ENCODE assay signal across 13 cellular contexts in genomic region chr1:45619149-45619921, GRCh38. TPM values are rescaled to one million over a fixed set of nuclear protein-coding genes. Genes with fewer than 3 reads are reported as not detected.
A peak's percentile ranks its signal among the peaks of the same experiment; 100 is the strongest.
DNase-seq lines count a peak whose midpoint lies in the region; ATAC-seq, FAIRE-seq and TF ChIP-seq lines count a peak whose summit lies in the region.
"Had no signal": no experiment of that assay in that cellular context is flagged by ENCODE, and none has a peak within 500 bp of the region (broad histone marks: within the 10 kb centered on the region; RNA-seq: fewer than 3 reads in every experiment).

No MANE protein-coding gene starts in this region.

- peak; percentile 22 to 68 for TF ChIP-seq POLR2A in H1 (IDR thresholded peaks at IDR 0.05; ENCODE audit: control extremely low read depth in 1 of 2, low read depth in 2 of 2, low read length in 2 of 2)

- peak overlapping the region; percentile 59 for H3K27ac Mint-ChIP-seq in activated CD8-positive, alpha-beta T cell treated with anti-CD3 and anti-CD28 coated beads for 36 hours
- no peak overlapping the region for H3K27ac Mint-ChIP-seq in activated CD8-positive, alpha-beta T cell treated with anti-CD3 and anti-CD28 coated beads, Interleukin-2, amount 10 ng/mL, durations not matched to agents 7 days and 5 days

- DNase-seq in activated CD8-positive, alpha-beta T cell treated with anti-CD3 and anti-CD28 coated beads for 36 hours = no peak
- DNase-seq in activated CD8-positive, alpha-beta T cell treated with anti-CD3 and anti-CD28 coated beads, Interleukin-2, amount 10 ng/mL, durations not matched to agents 7 days and 5 days = no peak
- DNase-seq in MV-4-11 (lab: John Stamatoyannopoulos, UW) (peak; percentile 9), H1 (ENCODE audit: low read depth in 1 of 2, low spot score in 2 of 2) (no peak), AML-193 (lab: John Stamatoyannopoulos, UW) (no peak), hepatic stellate cell (ENCODE audit: low spot score) (no peak)
- DNase-seq: NCI-H2081 treated with DMSO at 0.1 percent for 48 hours; PC-9; posterior cingulate gyrus; stimulated activated CD4-positive, alpha-beta T cell treated with anti-CD3 and anti-CD28 coated beads, Interleukin-4, amount 100 ng/mL, for 4 hours had no signal

- H3K27ac ChIP-seq in H1 (ENCODE audit: low read depth, low read length) (no peak overlapping the region), skeletal muscle tissue (ENCODE audit: low read depth, low read length) (peak overlapping the region; percentile 63)
- H3K27ac ChIP-seq: PC-9 had no signal

- no peaks in the 10 kb centered on the region for H3K9me3 Mint-ChIP-seq in activated CD8-positive, alpha-beta T cell treated with anti-CD3 and anti-CD28 coated beads for 36 hours
- no peaks in the 10 kb centered on the region for H3K9me3 Mint-ChIP-seq in activated CD8-positive, alpha-beta T cell treated with anti-CD3 and anti-CD28 coated beads, Interleukin-2, amount 10 ng/mL, durations not matched to agents 7 days and 5 days (ENCODE audit: insufficient read depth)
- H3K9me3 Mint-ChIP-seq: activated T-helper 2 cell treated with anti-CD3 and anti-CD28 coated beads, Interferon-gamma antibody, Interleukin-2, Interleukin-4, amounts not matched to agents 10 μg/mL and 5 μg/mL and 100 μg/mL, durations not matched to agents 14 hours and 24 hours and 36 hours had no signal

- H3K27me3 ChIP-seq in H1 (replicated peaks in 1 of 4; ENCODE audit: control insufficient read depth in 3 of 4, extremely low read depth in 1 of 4, insufficient read depth in 3 of 4, low read length in 3 of 4) (no peaks in the 10 kb centered on the region), skeletal muscle tissue (ENCODE audit: control insufficient read depth in 3 of 3, insufficient read depth in 3 of 3, low read length in 3 of 3) (no peaks in the 10 kb centered on the region)

- no peak overlapping the region for H4K5ac ChIP-seq in H1 (ENCODE audit: insufficient read length, low read depth, low read length)

- H2BK120ac ChIP-seq in H1 (replicated peaks; ENCODE audit: low read depth, low read length) = no peak overlapping the region

- no peak overlapping the region for H2BK20ac ChIP-seq in H1 (ENCODE audit: low read length)

- no peaks in the 10 kb centered on the region for H3K9me3 ChIP-seq in H1 (ENCODE audit: insufficient read depth in 2 of 2, low read depth in 1 of 2, low read length in 1 of 2)
- H3K9me3 ChIP-seq in skeletal muscle tissue (ENCODE audit: control insufficient read depth in 3 of 3, low read length in 3 of 3) = no peaks in the 10 kb centered on the region

- H3K9ac ChIP-seq in H1 (replicated peaks in 1 of 4; ENCODE audit: extremely low read depth in 1 of 4, low read depth in 3 of 4, low read length in 3 of 4) (no peak overlapping the region), skeletal muscle tissue (ENCODE audit: low read depth in 1 of 3, low read length in 3 of 3) (no peak overlapping the region)

- CTCF ChIA-PET in activated CD8-positive, alpha-beta T cell treated with anti-CD3 and anti-CD28 coated beads for 36 hours (lab: Charles Lee) = no interaction called here
- CTCF ChIA-PET in activated CD8-positive, alpha-beta T cell treated with anti-CD3 and anti-CD28 coated beads, Interleukin-2, amount 10 ng/mL, durations not matched to agents 7 days and 5 days (lab: Charles Lee) = interaction anchor here (1.2 kb wide), 1 partner anchor 10 kb away, joined by 4 read pairs; no protein-coding TSS in a partner anchor
- CTCF ChIA-PET in H1 (lab: Charles Lee; ENCODE audit: partially characterized antibody) = interaction anchor here (1.1 kb wide), 2 partner anchors 10 to 20 kb away, joined by 4 to 5 read pairs; no protein-coding TSS in a partner anchor

- peaks cover 38% of the 10 kb centered on the region for H3K36me3 Mint-ChIP-seq in activated CD8-positive, alpha-beta T cell treated with anti-CD3 and anti-CD28 coated beads for 36 hours (ENCODE audit: low read depth)
- H3K36me3 Mint-ChIP-seq in activated CD8-positive, alpha-beta T cell treated with anti-CD3 and anti-CD28 coated beads, Interleukin-2, amount 10 ng/mL, durations not matched to agents 7 days and 5 days (ENCODE audit: low read depth) = peaks cover 47% of the 10 kb centered on the region

- no peak overlapping the region for H3K4me2 ChIP-seq in H1 (ENCODE audit: insufficient read depth in 1 of 2, low read depth in 2 of 2, low read length in 2 of 2)
- H3K4me2 ChIP-seq: PC-9 had no signal

- no peaks in the 10 kb centered on the region for H3K27me3 Mint-ChIP-seq in activated CD8-positive, alpha-beta T cell treated with anti-CD3 and anti-CD28 coated beads for 36 hours
- no peaks in the 10 kb centered on the region for H3K27me3 Mint-ChIP-seq in activated CD8-positive, alpha-beta T cell treated with anti-CD3 and anti-CD28 coated beads, Interleukin-2, amount 10 ng/mL, durations not matched to agents 7 days and 5 days (ENCODE audit: low read depth)

- no peaks in the 10 kb centered on the region for H3K4me1 Mint-ChIP-seq in activated CD8-positive, alpha-beta T cell treated with anti-CD3 and anti-CD28 coated beads for 36 hours (ENCODE audit: low read depth)
- H3K4me1 Mint-ChIP-seq in activated CD8-positive, alpha-beta T cell treated with anti-CD3 and anti-CD28 coated beads, Interleukin-2, amount 10 ng/mL, durations not matched to agents 7 days and 5 days (ENCODE audit: low read depth) = no peaks in the 10 kb centered on the region

- ATAC-seq in activated CD8-positive, alpha-beta T cell treated with anti-CD3 and anti-CD28 coated beads for 36 hours = no peak
- no peak for ATAC-seq in activated CD8-positive, alpha-beta T cell treated with anti-CD3 and anti-CD28 coated beads, Interleukin-2, amount 10 ng/mL, durations not matched to agents 7 days and 5 days
- no peak for ATAC-seq in HG02981 (IDR thresholded peaks at IDR 0.05; ENCODE audit: unreplicated experiment)

- no peak overlapping the region for H3K56ac ChIP-seq in H1 (replicated peaks; ENCODE audit: insufficient read length, low read depth, low read length)

- no peaks in the 10 kb centered on the region for H3K79me1 ChIP-seq in H1 (ENCODE audit: low read depth, low read length)

- H3K4me3 ChIP-seq in H1 (ENCODE audit: extremely low read depth in 1 of 4, insufficient read depth in 2 of 4, low read depth in 3 of 4, low read length in 4 of 4) (no peak overlapping the region), skeletal muscle tissue (ENCODE audit: low read length in 3 of 3) (no peak overlapping the region)
- H3K4me3 ChIP-seq: PC-9 had no signal

- POLR2A ChIA-PET in activated CD8-positive, alpha-beta T cell treated with anti-CD3 and anti-CD28 coated beads for 36 hours (lab: Charles Lee) = no interaction called here
- POLR2A ChIA-PET in activated CD8-positive, alpha-beta T cell treated with anti-CD3 and anti-CD28 coated beads, Interleukin-2, amount 10 ng/mL, durations not matched to agents 7 days and 5 days (lab: Charles Lee) = no interaction called here
- POLR2A ChIA-PET in H1 (lab: Charles Lee; ENCODE audit: partially characterized antibody) = interaction anchor here (0.8 to 6.0 kb wide), 9 partner anchors 8 to 549 kb away, joined by 3 to 47 read pairs (median 5); partner anchors contain the start of genes NASP and PRDX1

- no peak overlapping the region for H2BK12ac ChIP-seq in H1 (ENCODE audit: low read depth, low read length)

- no peak for TF ChIP-seq CTCF in activated CD8-positive, alpha-beta T cell treated with anti-CD3 and anti-CD28 coated beads for 36 hours (IDR thresholded peaks at IDR 0.05)
- peak in 1 of 3 experiments; percentile 2; a peak in 1 of 4 replicates for TF ChIP-seq CTCF in H1 (IDR thresholded peaks at IDR 0.05; ENCODE audit: control extremely low read depth in 1 of 3, insufficient read depth in 1 of 3, low read depth in 1 of 3, low read length in 3 of 3)

- TF ChIP-seq RAD21 in H1 (IDR thresholded peaks at IDR 0.05 in 1 of 2, conservative IDR thresholded peaks at IDR 0.05 in 1 of 2; ENCODE audit: low read depth in 2 of 2, low read length in 2 of 2) = peak in 1 of 2 experiments; percentile 26; a peak in 2 of 4 replicates

- no peak overlapping the region for H3K23ac ChIP-seq in H1 (ENCODE audit: insufficient read length)

- H3K36me3 ChIP-seq in H1 (ENCODE audit: control insufficient read depth in 2 of 4, insufficient read depth in 4 of 4, low read length in 3 of 4) (peaks cover 27 to 55% (median 38%) of the 10 kb centered on the region in 4 experiments), skeletal muscle tissue (ENCODE audit: control insufficient read depth in 3 of 3, insufficient read depth in 3 of 3, low read length in 3 of 3) (peaks cover 33 to 49% (median 34%) of the 10 kb centered on the region in 3 donors)

- peaks cover 6 to 21% of the 10 kb centered on the region in 2 experiments for H4K20me1 ChIP-seq in H1 (replicated peaks in 1 of 2; ENCODE audit: control insufficient read depth in 1 of 2, insufficient read depth in 2 of 2, low read length in 2 of 2)

- no peak for FAIRE-seq in H1 (lab: Jason Lieb, UNC)

- H2BK5ac ChIP-seq in H1 (ENCODE audit: low read depth, low read length) = no peak overlapping the region

- H2AK5ac ChIP-seq in H1 (ENCODE audit: low read depth, low read length) = no peak overlapping the region

- H3K4me1 ChIP-seq in H1 (replicated peaks in 1 of 4; ENCODE audit: control insufficient read depth in 3 of 4, insufficient read depth in 4 of 4, low read length in 3 of 4) (no peaks in the 10 kb centered on the region; a peak in 1 of 7 replicates), skeletal muscle tissue (ENCODE audit: control insufficient read depth in 3 of 3, insufficient read depth in 3 of 3, low read length in 3 of 3) (peaks cover 9 to 37% (median 27%) of the 10 kb centered on the region in 3 donors)

- no peak for TF ChIP-seq EP300 in H1 (IDR thresholded peaks at IDR 0.05; ENCODE audit: borderline replicate concordance in 1 of 2, low read depth in 2 of 2, low read length in 2 of 2)

- H2BK15ac ChIP-seq in H1 (ENCODE audit: low read length) = no peak overlapping the region

- 69% methylated on average over 8 of the region's 8 CpGs; no CpG with 5 or more reads in 1 of the 2 experiments for WGBS in H1 (ENCODE audit: extremely low coverage in 1 of 2, insufficient coverage in 1 of 2, insufficient read length in 1 of 2, insufficient replicate concordance in 2 of 2, low coverage in 1 of 2, low lambda C conversion rate in 2 of 2, missing lambda C conversion rate in 1 of 2), 2 experiments

- no peaks in the 10 kb centered on the region for H3K23me2 ChIP-seq in H1 (ENCODE audit: low read depth, low read length)

- no peak overlapping the region for H3K4ac ChIP-seq in H1 (replicated peaks; ENCODE audit: insufficient read length, low read depth, low read length)

- H4K8ac ChIP-seq in H1 (ENCODE audit: extremely low read depth, insufficient read depth, low read length) = no peak overlapping the region

- H2AFZ ChIP-seq in H1 (ENCODE audit: low read length) = no peak overlapping the region
- H2AFZ ChIP-seq: PC-9 had no signal

- no peak overlapping the region for H3K14ac ChIP-seq in H1 (ENCODE audit: insufficient read length)

- H4K91ac ChIP-seq in H1 (replicated peaks; ENCODE audit: insufficient read length, low read length) = no peak overlapping the region

- no peaks in the 10 kb centered on the region for H3K79me2 ChIP-seq in H1 (ENCODE audit: control insufficient read depth in 1 of 2, insufficient read depth in 2 of 2, low read length in 2 of 2)

- no peak overlapping the region for H3K4me3 Mint-ChIP-seq in activated CD8-positive, alpha-beta T cell treated with anti-CD3 and anti-CD28 coated beads for 36 hours
- no peak overlapping the region for H3K4me3 Mint-ChIP-seq in activated CD8-positive, alpha-beta T cell treated with anti-CD3 and anti-CD28 coated beads, Interleukin-2, amount 10 ng/mL, durations not matched to agents 7 days and 5 days

- intact Hi-C loops in activated CD8-positive, alpha-beta T cell treated with anti-CD3 and anti-CD28 coated beads for 36 hours (cut with micrococcal nuclease) = no loop called here

- H3K18ac ChIP-seq in H1 (ENCODE audit: extremely low read depth, low read length) = no peak overlapping the region

RNA-seq across cellular contexts. Expression of gene CCDC17, which starts 4.5 kb away (rescaled TPM):
- 1 to 10 TPM; 1.7 to 1.9 TPM for total RNA-seq in activated CD8-positive, alpha-beta T cell treated with anti-CD3 and anti-CD28 coated beads for 36 hours
- 1 to 10 TPM; 2.5 to 2.6 TPM for total RNA-seq in activated CD8-positive, alpha-beta T cell treated with anti-CD3 and anti-CD28 coated beads, Interleukin-2, amount 10 ng/mL, durations not matched to agents 7 days and 5 days
- total RNA-seq in H1 (2021; fragmentation: NEBNext Ultra II Directional; extraction: Animal tissue kit (Norgen Biotek cat#: 25700)) = 1.9 and 2.0 TPM in 2 replicates
- polyA plus RNA-seq in H1 (2011; rRNA removed) = 0.95 and 1.2 TPM in 2 replicates
- 1.1 TPM for polyA plus RNA-seq in H1 (2011; cell fraction: cytosol; rRNA removed)
- 8.0 TPM for polyA plus RNA-seq in H1 (2011; cell fraction: nucleus; rRNA removed)
- polyA plus RNA-seq in H1 (2012, experiment 1 of 2) = 0.99 to 2.6 TPM (median 1.3 TPM) in 4 replicates
- polyA plus RNA-seq in H1 (2012, experiment 2 of 2) = 0.45 TPM
- polyA plus RNA-seq in H1 (2013, experiment 1 of 2) = 0.63 TPM
- polyA plus RNA-seq in H1 (2013, experiment 2 of 2) = 0.64 TPM
- 1.6 and 3.4 TPM in 2 replicates for polyA minus RNA-seq in H1 (2011; rRNA and poly(A)+ RNA removed)
- polyA minus RNA-seq in H1 (2011; cell fraction: cytosol; rRNA and poly(A)+ RNA removed) = 1.2 TPM
- polyA minus RNA-seq in H1 (2011; cell fraction: nucleus; rRNA and poly(A)+ RNA removed) = 7.9 TPM
- 0.52 TPM for total RNA-seq in skeletal muscle tissue

RNA-seq across cellular contexts. Expression of gene NASP, which starts 35.5 kb away (rescaled TPM):
- 100 to 1,000 TPM; 227 to 246 TPM for total RNA-seq in activated CD8-positive, alpha-beta T cell treated with anti-CD3 and anti-CD28 coated beads for 36 hours
- total RNA-seq in activated CD8-positive, alpha-beta T cell treated with anti-CD3 and anti-CD28 coated beads, Interleukin-2, amount 10 ng/mL, durations not matched to agents 7 days and 5 days = 100 to 1,000 TPM; 230 to 233 TPM
- total RNA-seq in H1 (2021; fragmentation: NEBNext Ultra II Directional; extraction: Animal tissue kit (Norgen Biotek cat#: 25700)) = 629 and 647 TPM in 2 replicates
- 263 and 356 TPM in 2 replicates for polyA plus RNA-seq in H1 (2011; rRNA removed)
- 423 TPM for polyA plus RNA-seq in H1 (2011; cell fraction: cytosol; rRNA removed)
- polyA plus RNA-seq in H1 (2011; cell fraction: nucleus; rRNA removed) = 380 TPM
- polyA plus RNA-seq in H1 (2012, experiment 1 of 2) = 633 to 774 TPM (median 699 TPM) in 4 replicates
- 83.2 TPM for polyA plus RNA-seq in H1 (2012, experiment 2 of 2)
- 395 TPM for polyA plus RNA-seq in H1 (2013, experiment 1 of 2)
- 401 TPM for polyA plus RNA-seq in H1 (2013, experiment 2 of 2)
- polyA minus RNA-seq in H1 (2011; rRNA and poly(A)+ RNA removed) = 220 and 315 TPM in 2 replicates
- 375 TPM for polyA minus RNA-seq in H1 (2011; cell fraction: cytosol; rRNA and poly(A)+ RNA removed)
- polyA minus RNA-seq in H1 (2011; cell fraction: nucleus; rRNA and poly(A)+ RNA removed) = 203 TPM
- 36.5 TPM for total RNA-seq in skeletal muscle tissue
